3 cellular contexts compared by ENCODE assay signal in genomic region chr6:141989706-141989959, GRCh38.
TF ChIP-seq lines count a peak whose summit lies in the region.

No MANE protein-coding gene starts in this region.

TF ChIP-seq in GM23338, 12 proteins besides CTCF, POLR2A, EP300 and RAD21:
- TF ChIP-seq NANOG (IDR thresholded peaks at IDR 0.05; ENCODE audit: borderline replicate concordance) (no peak), STAT1 (IDR thresholded peaks at IDR 0.05; ENCODE audit: unreplicated experiment) (no peak), EZH2phosphoT487 (IDR thresholded peaks at IDR 0.05; ENCODE audit: unreplicated experiment) (no peak), POLR2AphosphoS5 (IDR thresholded peaks at IDR 0.05; ENCODE audit: low read depth) (no peak), ZNF114 (CRISPR knock-in tag; IDR thresholded peaks at IDR 0.05) (no peak)
- TF ChIP-seq, protein P1, sequence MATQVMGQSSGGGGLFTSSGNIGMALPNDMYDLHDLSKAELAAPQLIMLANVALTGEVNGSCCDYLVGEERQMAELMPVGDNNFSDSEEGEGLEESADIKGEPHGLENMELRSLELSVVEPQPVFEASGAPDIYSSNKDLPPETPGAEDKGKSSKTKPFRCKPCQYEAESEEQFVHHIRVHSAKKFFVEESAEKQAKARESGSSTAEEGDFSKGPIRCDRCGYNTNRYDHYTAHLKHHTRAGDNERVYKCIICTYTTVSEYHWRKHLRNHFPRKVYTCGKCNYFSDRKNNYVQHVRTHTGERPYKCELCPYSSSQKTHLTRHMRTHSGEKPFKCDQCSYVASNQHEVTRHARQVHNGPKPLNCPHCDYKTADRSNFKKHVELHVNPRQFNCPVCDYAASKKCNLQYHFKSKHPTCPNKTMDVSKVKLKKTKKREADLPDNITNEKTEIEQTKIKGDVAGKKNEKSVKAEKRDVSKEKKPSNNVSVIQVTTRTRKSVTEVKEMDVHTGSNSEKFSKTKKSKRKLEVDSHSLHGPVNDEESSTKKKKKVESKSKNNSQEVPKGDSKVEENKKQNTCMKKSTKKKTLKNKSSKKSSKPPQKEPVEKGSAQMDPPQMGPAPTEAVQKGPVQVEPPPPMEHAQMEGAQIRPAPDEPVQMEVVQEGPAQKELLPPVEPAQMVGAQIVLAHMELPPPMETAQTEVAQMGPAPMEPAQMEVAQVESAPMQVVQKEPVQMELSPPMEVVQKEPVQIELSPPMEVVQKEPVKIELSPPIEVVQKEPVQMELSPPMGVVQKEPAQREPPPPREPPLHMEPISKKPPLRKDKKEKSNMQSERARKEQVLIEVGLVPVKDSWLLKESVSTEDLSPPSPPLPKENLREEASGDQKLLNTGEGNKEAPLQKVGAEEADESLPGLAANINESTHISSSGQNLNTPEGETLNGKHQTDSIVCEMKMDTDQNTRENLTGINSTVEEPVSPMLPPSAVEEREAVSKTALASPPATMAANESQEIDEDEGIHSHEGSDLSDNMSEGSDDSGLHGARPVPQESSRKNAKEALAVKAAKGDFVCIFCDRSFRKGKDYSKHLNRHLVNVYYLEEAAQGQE (IDR thresholded peaks at IDR 0.05; ENCODE audit: unreplicated experiment), result no peak

TF ChIP-seq in IMR-90, 13 proteins besides CTCF, POLR2A, EP300 and RAD21:
- no peak for TF ChIP-seq MXI1 (IDR thresholded peaks at IDR 0.05; ENCODE audit: borderline replicate concordance, low read depth, low read length)
- TF ChIP-seq NFE2L2 (IDR thresholded peaks at IDR 0.05; ENCODE audit: low read depth, low read length), result no peak
- TF ChIP-seq MAZ (IDR thresholded peaks at IDR 0.05; ENCODE audit: borderline replicate concordance, low read depth, low read length), result no peak
- no peak for TF ChIP-seq SMC3 (IDR thresholded peaks at IDR 0.05; ENCODE audit: low read depth, low read length)
- no peak for TF ChIP-seq ELK1 (IDR thresholded peaks at IDR 0.05; ENCODE audit: borderline replicate concordance, low read depth, low read length)
- TF ChIP-seq CEBPB (IDR thresholded peaks at IDR 0.05; ENCODE audit: low read depth, low read length), result no peak
- no peak for TF ChIP-seq MAFK (IDR thresholded peaks at IDR 0.05; ENCODE audit: low read depth, low read length)
- TF ChIP-seq, protein P2, sequence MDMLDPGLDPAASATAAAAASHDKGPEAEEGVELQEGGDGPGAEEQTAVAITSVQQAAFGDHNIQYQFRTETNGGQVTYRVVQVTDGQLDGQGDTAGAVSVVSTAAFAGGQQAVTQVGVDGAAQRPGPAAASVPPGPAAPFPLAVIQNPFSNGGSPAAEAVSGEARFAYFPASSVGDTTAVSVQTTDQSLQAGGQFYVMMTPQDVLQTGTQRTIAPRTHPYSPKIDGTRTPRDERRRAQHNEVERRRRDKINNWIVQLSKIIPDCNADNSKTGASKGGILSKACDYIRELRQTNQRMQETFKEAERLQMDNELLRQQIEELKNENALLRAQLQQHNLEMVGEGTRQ (IDR thresholded peaks at IDR 0.05; ENCODE audit: low read depth, low read length), result no peak
- TF ChIP-seq FOS (IDR thresholded peaks at IDR 0.05; ENCODE audit: low read depth, low read length), result no peak
- TF ChIP-seq RCOR1 (IDR thresholded peaks at IDR 0.05; ENCODE audit: insufficient replicate concordance, low read length), result no peak

TF ChIP-seq in H1, 55 proteins besides CTCF, POLR2A, EP300 and RAD21:
- TF ChIP-seq MAFK (IDR thresholded peaks at IDR 0.05; ENCODE audit: low read depth, low read length) (no peak), SIRT6 (IDR thresholded peaks at IDR 0.05; ENCODE audit: low read length) (no peak), JUND (IDR thresholded peaks at IDR 0.05; ENCODE audit: low read length) (no peak), TEAD4 (IDR thresholded peaks at IDR 0.05; ENCODE audit: low read depth, low read length) (no peak)
